In genomic region chr2:238720232-238720672, GRCh38 we compare ENCODE assay signal across 9 cellular contexts.
A peak's percentile ranks its signal among the peaks of the same experiment; 100 is the strongest.
DNase-seq lines count a peak whose midpoint lies in the region; ATAC-seq, FAIRE-seq and TF ChIP-seq lines count a peak whose summit lies in the region.
"Had no signal": no experiment of that assay in that cellular context is flagged by ENCODE, and none has a peak within 500 bp of the region (broad histone marks: within the 10 kb centered on the region; RNA-seq: fewer than 3 reads in every experiment).

No MANE protein-coding gene starts in this region.

- TF ChIP-seq POLR2A in GM12891 (IDR thresholded peaks at IDR 0.05; ENCODE audit: low read depth, low read length): no peak

- H3K4me3 ChIP-seq in heart right ventricle: no peak overlapping the region

- peak; percentile 74 for DNase-seq in 8988T
- peak; percentile 38 for DNase-seq in GM12891 (ENCODE audit: insufficient read length, low spot score)
- peak; percentile 76 for DNase-seq in NCI-H748 (lab: John Stamatoyannopoulos, UW; ENCODE audit: unreplicated experiment)
- peak; percentile 11 for DNase-seq in activated T-helper 1 cell treated with anti-CD3 and anti-CD28 coated beads, Interleukin-12 subunit alpha, Interleukin-12 subunit beta, Interleukin-2, Interleukin-4 antibody, amounts not matched to agents 30 ng/mL and 10 ng/mL and 1 ng/mL, durations not matched to agents 14 hours and 24 hours and 36 hours (ENCODE audit: low spot score)
- peak; percentile 24 to 54 for DNase-seq in heart right ventricle
- peak; percentile 62 for DNase-seq in stimulated activated CD4-positive, alpha-beta T cell treated with anti-CD3 and anti-CD28 coated beads, Interleukin-1b, Interleukin-23, amount 100 ng/mL, for 48 hours
- DNase-seq in NCI-H2227 (lab: John Stamatoyannopoulos, UW; ENCODE audit: unreplicated experiment): no peak

- intact Hi-C loops in activated T-helper 1 cell treated with anti-CD3 and anti-CD28 coated beads, Interleukin-12 subunit alpha, Interleukin-12 subunit beta, Interleukin-2, Interleukin-4 antibody, amounts not matched to agents 30 ng/mL and 10 ng/mL and 1 ng/mL, durations not matched to agents 14 hours and 24 hours and 36 hours (cut with micrococcal nuclease): no loop called here
- intact Hi-C loops in heart right ventricle (cut with DNase I): no loop called here

- no peaks in the 10 kb centered on the region for H3K36me3 ChIP-seq in heart right ventricle

- H3K4me1 ChIP-seq in heart right ventricle: no peaks in the 10 kb centered on the region

- ATAC-seq in heart right ventricle (peak in 3 of 8 donors; percentile 38 to 76 (median 48)), HG03520 (IDR thresholded peaks at IDR 0.05; ENCODE audit: unreplicated experiment) (no peak)

- no peaks in the 10 kb centered on the region for H3K36me3 Mint-ChIP-seq in activated T-helper 1 cell treated with anti-CD3 and anti-CD28 coated beads, Interleukin-12 subunit alpha, Interleukin-12 subunit beta, Interleukin-2, Interleukin-4 antibody, amounts not matched to agents 30 ng/mL and 10 ng/mL and 1 ng/mL, durations not matched to agents 14 hours and 24 hours and 36 hours (ENCODE audit: low read depth)

- FAIRE-seq in GM12891 (lab: Jason Lieb, UNC): peak; percentile 41
- FAIRE-seq: colon had no signal

- no peak overlapping the region for H3K27ac ChIP-seq in heart right ventricle

- no peaks in the 10 kb centered on the region for H3K4me1 Mint-ChIP-seq in activated T-helper 1 cell treated with anti-CD3 and anti-CD28 coated beads, Interleukin-12 subunit alpha, Interleukin-12 subunit beta, Interleukin-2, Interleukin-4 antibody, amounts not matched to agents 30 ng/mL and 10 ng/mL and 1 ng/mL, durations not matched to agents 14 hours and 24 hours and 36 hours (ENCODE audit: low read depth)

- H3K27me3 Mint-ChIP-seq in activated T-helper 1 cell treated with anti-CD3 and anti-CD28 coated beads, Interleukin-12 subunit alpha, Interleukin-12 subunit beta, Interleukin-2, Interleukin-4 antibody, amounts not matched to agents 30 ng/mL and 10 ng/mL and 1 ng/mL, durations not matched to agents 14 hours and 24 hours and 36 hours (ENCODE audit: insufficient read depth): peaks cover 5% of the 10 kb centered on the region

- 33 to 37% methylated on average over 15 of the region's 15 CpGs for WGBS in heart right ventricle, 2 donors

- H3K27ac Mint-ChIP-seq in activated T-helper 1 cell treated with anti-CD3 and anti-CD28 coated beads, Interleukin-12 subunit alpha, Interleukin-12 subunit beta, Interleukin-2, Interleukin-4 antibody, amounts not matched to agents 30 ng/mL and 10 ng/mL and 1 ng/mL, durations not matched to agents 14 hours and 24 hours and 36 hours: no peak overlapping the region

- H3K4me3 Mint-ChIP-seq in activated T-helper 1 cell treated with anti-CD3 and anti-CD28 coated beads, Interleukin-12 subunit alpha, Interleukin-12 subunit beta, Interleukin-2, Interleukin-4 antibody, amounts not matched to agents 30 ng/mL and 10 ng/mL and 1 ng/mL, durations not matched to agents 14 hours and 24 hours and 36 hours: no peak overlapping the region

- H3K9me3 ChIP-seq in heart right ventricle: peaks cover 0 to 4% (median 0%) of the 10 kb centered on the region in 11 donors

- peaks cover 4% of the 10 kb centered on the region for H3K9me3 Mint-ChIP-seq in activated T-helper 1 cell treated with anti-CD3 and anti-CD28 coated beads, Interleukin-12 subunit alpha, Interleukin-12 subunit beta, Interleukin-2, Interleukin-4 antibody, amounts not matched to agents 30 ng/mL and 10 ng/mL and 1 ng/mL, durations not matched to agents 14 hours and 24 hours and 36 hours

- peak; percentile 22 to 72 (median 57) for TF ChIP-seq CTCF in heart right ventricle (IDR thresholded peaks at IDR 0.05)

- H3K27me3 ChIP-seq in heart right ventricle: peaks cover 0 to 24% (median 17%) of the 10 kb centered on the region in 7 donors

TF ChIP-seq in GM12891, 5 proteins besides CTCF, POLR2A, EP300 and RAD21:
- TF ChIP-seq TAF1 (IDR thresholded peaks at IDR 0.05; ENCODE audit: low read depth, low read length): no peak
- TF ChIP-seq POLR2AphosphoS5 (IDR thresholded peaks at IDR 0.05; ENCODE audit: low read depth, low read length): no peak
- TF ChIP-seq POU2F2 (IDR thresholded peaks at IDR 0.05; ENCODE audit: low read depth, low read length): no peak
- no peak for TF ChIP-seq PAX5 (IDR thresholded peaks at IDR 0.05; ENCODE audit: insufficient read depth, low read length, severe bottlenecking)
- TF ChIP-seq SPI1 (IDR thresholded peaks at IDR 0.05; ENCODE audit: low read depth, low read length): no peak
